18 cellular contexts compared by ENCODE assay signal in the genomic region with DNA sequence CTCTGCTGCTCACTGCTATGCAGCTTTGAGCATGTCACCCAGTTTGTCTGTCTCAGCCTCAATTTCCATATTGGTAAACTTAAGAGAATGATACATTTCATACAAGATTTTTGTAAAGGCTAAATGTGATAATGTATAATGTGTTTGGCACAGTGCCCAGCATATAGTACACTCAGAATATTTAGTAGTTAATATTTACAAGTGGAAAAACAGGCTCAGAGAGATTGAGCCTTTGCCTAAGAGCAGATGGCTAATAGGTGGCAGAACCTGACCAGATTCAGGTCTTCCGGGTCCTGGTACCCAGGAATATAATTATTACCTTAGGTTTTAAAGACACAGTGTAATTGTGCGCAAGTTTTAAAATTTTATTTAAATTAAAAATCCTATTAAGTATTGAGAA. TPM values are rescaled to one million over a fixed set of nuclear protein-coding genes. Genes with fewer than 3 reads are reported as not detected.
A peak's percentile ranks its signal among the peaks of the same experiment; 100 is the strongest.
DNase-seq lines count a peak whose midpoint lies in the region; ATAC-seq, FAIRE-seq and TF ChIP-seq lines count a peak whose summit lies in the region.
"Had no signal": no experiment of that assay in that cellular context is flagged by ENCODE, and none has a peak within 500 bp of the region (broad histone marks: within the 10 kb centered on the region; RNA-seq: fewer than 3 reads in every experiment).

No MANE protein-coding gene starts in this region.

- peak; percentile 73 for DNase-seq in NCI-H510A treated with DMSO at 0.1 percent for 48 hours (lab: John Stamatoyannopoulos, UW)
- DNase-seq in NCI-H510A (lab: John Stamatoyannopoulos, UW): no peak
- DNase-seq in NCI-H1105 (lab: John Stamatoyannopoulos, UW): peak; percentile 49
- no peak for DNase-seq in activated CD8-positive, alpha-beta memory T cell treated with anti-CD3 and anti-CD28 coated beads, Interleukin-2, amount 10 ng/mL, durations not matched to agents 7 days and 5 days
- DNase-seq in GDM1 (lab: John Stamatoyannopoulos, UW): no peak
- no peak for DNase-seq in HTR-8/SVneo (ENCODE audit: insufficient read length, low spot score)
- DNase-seq in transverse colon: no peak
- DNase-seq: C1 segment of cervical spinal cord, GM23248, NCI-H2081 treated with DMSO at 0.1 percent for 48 hours, NCI-H226 had no signal

- TF ChIP-seq CTCF in VCaP (conservative IDR thresholded peaks at IDR 0.05) (no peak), transverse colon (IDR thresholded peaks at IDR 0.05) (no peak)

- TF ChIP-seq EP300 in transverse colon (IDR thresholded peaks at IDR 0.05; ENCODE audit: low read depth): no peak

- H3K27ac ChIP-seq in VCaP: peak overlapping the region; percentile 79
- H3K27ac ChIP-seq in transverse colon: no peak overlapping the region
- H3K27ac ChIP-seq: A549, GM23248, HL-60, SJSA1 had no signal

- no peak for FAIRE-seq in HTR-8/SVneo (lab: Jason Lieb, UNC)
- FAIRE-seq: A549, G401.6, GM12878 had no signal

- no peaks in the 10 kb centered on the region for H3K4me1 Mint-ChIP-seq in activated CD8-positive, alpha-beta memory T cell treated with anti-CD3 and anti-CD28 coated beads, Interleukin-2, amount 10 ng/mL, durations not matched to agents 7 days and 5 days

- H3K4me1 ChIP-seq in transverse colon: no peaks in the 10 kb centered on the region
- H3K4me1 ChIP-seq: A549, SJSA1 had no signal

- peaks cover 0 to 7% (median 0%) of the 10 kb centered on the region in 4 donors for H3K36me3 ChIP-seq in transverse colon
- H3K36me3 ChIP-seq: SJSA1 had no signal

- H3K27ac Mint-ChIP-seq in activated CD8-positive, alpha-beta memory T cell treated with anti-CD3 and anti-CD28 coated beads, Interleukin-2, amount 10 ng/mL, durations not matched to agents 7 days and 5 days: no peak overlapping the region

- no peak for TF ChIP-seq POLR2A in transverse colon (IDR thresholded peaks at IDR 0.05)

- peaks cover 4% of the 10 kb centered on the region for H3K36me3 Mint-ChIP-seq in activated CD8-positive, alpha-beta memory T cell treated with anti-CD3 and anti-CD28 coated beads, Interleukin-2, amount 10 ng/mL, durations not matched to agents 7 days and 5 days

- no peak overlapping the region for H3K4me3 Mint-ChIP-seq in activated CD8-positive, alpha-beta memory T cell treated with anti-CD3 and anti-CD28 coated beads, Interleukin-2, amount 10 ng/mL, durations not matched to agents 7 days and 5 days

- H3K4me3 ChIP-seq in transverse colon: no peak overlapping the region
- H3K4me3 ChIP-seq: A549, GM12878, GM23248, SJSA1 had no signal

- intact Hi-C loops in transverse colon (cut with DNase I; ENCODE audit: low total_unique reads): no loop called here

- ATAC-seq in activated CD8-positive, alpha-beta memory T cell treated with anti-CD3 and anti-CD28 coated beads, Interleukin-2, amount 10 ng/mL, durations not matched to agents 7 days and 5 days: no peak
- ATAC-seq: A549, GM12878, HCT116 had no signal

- in situ Hi-C loops in transverse colon (cut with MboI; ENCODE audit: low pct_ligation_motif_present in 1 of 4, low pct_unique_long_range_greater_than_20kb in 1 of 4, low sequenced_read_pairs in 3 of 4): no loop called here

- CTCF ChIA-PET in activated CD8-positive, alpha-beta memory T cell treated with anti-CD3 and anti-CD28 coated beads, Interleukin-2, amount 10 ng/mL, durations not matched to agents 7 days and 5 days (lab: Charles Lee): interaction anchor here (0.6 kb wide), 1 partner anchor 9 kb away, joined by 4 read pairs; no protein-coding TSS in a partner anchor

- no peaks in the 10 kb centered on the region for H3K9me3 Mint-ChIP-seq in activated CD8-positive, alpha-beta memory T cell treated with anti-CD3 and anti-CD28 coated beads, Interleukin-2, amount 10 ng/mL, durations not matched to agents 7 days and 5 days (ENCODE audit: low read depth)

- no peaks in the 10 kb centered on the region for H3K27me3 Mint-ChIP-seq in activated CD8-positive, alpha-beta memory T cell treated with anti-CD3 and anti-CD28 coated beads, Interleukin-2, amount 10 ng/mL, durations not matched to agents 7 days and 5 days

- H3K9me3 ChIP-seq in transverse colon: no peaks in the 10 kb centered on the region
- H3K9me3 ChIP-seq: A549, SJSA1 had no signal

- no peaks in the 10 kb centered on the region for H3K27me3 ChIP-seq in transverse colon
- H3K27me3 ChIP-seq: SJSA1 had no signal

- WGBS in transverse colon (ENCODE audit: low coverage in 1 of 2), 2 donors: 91 to 93% methylated on average over 2 of the region's 2 CpGs

RNA-seq across cellular contexts. Expression of a gene that starts 46.8 kb away (rescaled TPM):
- total RNA-seq in activated CD8-positive, alpha-beta memory T cell treated with anti-CD3 and anti-CD28 coated beads, Interleukin-2, amount 10 ng/mL, durations not matched to agents 7 days and 5 days: 10 to 100 TPM in 1 of 2 experiments, 1 to 10 TPM in 1; 7.1 to 11.6 TPM
- 10 to 100 TPM in 2 of 4 donors, 1 to 10 TPM in 2; 5.0 to 12.4 (median 9.4) TPM for total RNA-seq in transverse colon

RNA-seq across cellular contexts. Expression of a gene that starts 59.9 kb away (rescaled TPM):
- total RNA-seq in activated CD8-positive, alpha-beta memory T cell treated with anti-CD3 and anti-CD28 coated beads, Interleukin-2, amount 10 ng/mL, durations not matched to agents 7 days and 5 days: 10 to 100 TPM; 18.2 to 19.3 TPM
- 10 to 100 TPM; 24.9 to 46.4 (median 28.8) TPM for total RNA-seq in transverse colon

Comparison
In these comparisons a context has a peak if more than half of its experiments do, and no peak if none do; other contexts are left out.
1. DNase-seq: peak in NCI-H510A treated with DMSO at 0.1 percent for 48 hours (single experiment) and NCI-H1105 (single experiment); none in NCI-H510A (single experiment), activated CD8-positive, alpha-beta memory T cell treated with anti-CD3 and anti-CD28 coated beads, Interleukin-2, amount 10 ng/mL, durations not matched to agents 7 days and 5 days (single experiment), GDM1 (single experiment), HTR-8/SVneo (single experiment) and transverse colon (single experiment).